8 cellular contexts compared by ENCODE assay signal in the genomic region with DNA sequence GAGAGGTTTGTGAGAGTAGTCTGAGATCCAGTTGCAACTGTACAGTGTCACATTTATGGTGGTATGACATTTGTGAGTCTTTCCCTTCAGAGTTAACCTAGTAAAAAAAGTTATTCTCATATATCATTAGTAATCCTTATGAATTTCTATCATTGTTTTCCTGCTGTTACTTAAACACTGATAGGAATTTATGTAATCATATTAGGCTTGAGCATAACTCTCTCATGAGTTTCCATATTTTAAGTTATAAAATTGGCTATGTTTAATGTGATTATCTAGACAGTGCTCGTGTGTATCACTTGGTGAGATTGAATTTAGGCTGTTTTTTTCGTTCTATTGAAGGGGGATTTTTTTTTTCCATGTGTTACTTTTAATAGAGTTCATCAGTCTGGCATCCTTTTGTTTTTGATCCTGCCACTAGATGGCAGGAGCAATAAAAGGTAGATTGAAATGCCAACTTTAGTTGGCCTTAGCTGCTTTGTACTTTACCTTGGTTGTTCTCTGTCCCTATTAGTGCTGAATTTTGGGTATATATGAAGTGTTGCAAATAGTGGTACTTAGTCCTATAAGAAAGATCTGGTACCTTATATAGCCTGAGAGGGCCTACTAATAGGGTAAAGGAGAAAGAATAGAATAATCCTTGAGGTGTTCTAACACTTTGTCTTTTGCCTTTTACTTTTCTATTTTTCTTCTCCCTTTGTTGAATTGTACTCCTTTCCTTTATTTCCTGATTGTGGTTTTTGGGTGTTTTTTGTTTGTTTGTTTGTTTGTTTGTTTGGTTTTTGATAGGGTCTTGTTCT. TPM values are rescaled to one million over a fixed set of nuclear protein-coding genes. Genes with fewer than 3 reads are reported as not detected.
A peak's percentile ranks its signal among the peaks of the same experiment; 100 is the strongest.
DNase-seq lines count a peak whose midpoint lies in the region; ATAC-seq, FAIRE-seq and TF ChIP-seq lines count a peak whose summit lies in the region.

No MANE protein-coding gene starts in this region.

- CTCF ChIA-PET in BJ (lab: Yijun Ruan, JAX) = interaction anchor here (0.5 to 1.6 kb wide), 7 partner anchors 11 to 234 kb away, joined by 3 to 5 read pairs (median 3); no protein-coding TSS in a partner anchor

- H3K4me3 ChIP-seq in BJ (ENCODE audit: low read depth, low read length) (no peak overlapping the region), RWPE2 (ENCODE audit: severe bottlenecking) (no peak overlapping the region), epithelial cell of proximal tubule (ENCODE audit: low read depth, low read length) (no peak overlapping the region), neural cell (ENCODE audit: low read length) (no peak overlapping the region)

- H3K9me3 ChIP-seq in RWPE2 (ENCODE audit: severe bottlenecking) (no peaks in the 10 kb centered on the region), neural cell (ENCODE audit: low read length) (no peaks in the 10 kb centered on the region)

- H3K9me2 ChIP-seq in neural cell (ENCODE audit: insufficient read depth, low read length) = no peaks in the 10 kb centered on the region

- peak; percentile 68 for TF ChIP-seq RAD21 in neural cell (conservative IDR thresholded peaks at IDR 0.05)

- no peaks in the 10 kb centered on the region for H3K27me3 ChIP-seq in BJ (ENCODE audit: control insufficient read depth, insufficient read depth, low read length)
- no peaks in the 10 kb centered on the region for H3K27me3 ChIP-seq in RWPE2 (ENCODE audit: insufficient read depth, poor library complexity, severe bottlenecking)
- H3K27me3 ChIP-seq in neural cell (ENCODE audit: insufficient read depth, low read depth, low read length) = no peaks in the 10 kb centered on the region

- H3K4me2 ChIP-seq in neural cell (ENCODE audit: low read length) = no peak overlapping the region

- no peak; the same call in 2 of the 3 replicates for ATAC-seq in RWPE2 (ENCODE audit: low read depth)

- peak; percentile 58 for FAIRE-seq in GM19239 (lab: Jason Lieb, UNC)

- POLR2A ChIA-PET in BJ (lab: Charles Lee) = no interaction called here

- no peak overlapping the region for H2AFZ ChIP-seq in neural cell (ENCODE audit: low read depth, low read length)

- TF ChIP-seq CTCF in BJ (IDR thresholded peaks at IDR 0.05; ENCODE audit: insufficient read depth, low read depth, low read length) (peak; percentile 73), RWPE2 (IDR thresholded peaks at IDR 0.05; ENCODE audit: poor library complexity, severe bottlenecking) (peak; percentile 90), epithelial cell of proximal tubule (conservative IDR thresholded peaks at IDR 0.05; ENCODE audit: low read depth, low read length) (peak; percentile 75), neural cell (IDR thresholded peaks at IDR 0.05; ENCODE audit: poor library complexity, severe bottlenecking) (peak; percentile 74)

- DNase-seq in BJ (ENCODE audit: low read depth) (no peak), GM19239 (ENCODE audit: insufficient read length, low spot score) (no peak), RWPE2 (ENCODE audit: low spot score) (no peak), epithelial cell of proximal tubule (ENCODE audit: low read depth) (no peak), hepatic stellate cell (ENCODE audit: low spot score) (no peak), NCI-H345 (lab: John Stamatoyannopoulos, UW) (no peak)
- no peak for DNase-seq in stimulated activated CD4-positive, alpha-beta T cell treated with anti-CD3 and anti-CD28 coated beads, Interleukin-1b, Interleukin-23, amount 100 ng/mL, for 48 hours

- no peaks in the 10 kb centered on the region for H3K36me3 ChIP-seq in BJ (ENCODE audit: control insufficient read depth, insufficient read depth, low read length)
- H3K36me3 ChIP-seq in RWPE2 (ENCODE audit: low read depth) = no peaks in the 10 kb centered on the region
- H3K36me3 ChIP-seq in neural cell (ENCODE audit: insufficient read depth, low read length) = no peaks in the 10 kb centered on the region

- H3K27ac ChIP-seq in RWPE2 (ENCODE audit: poor library complexity, severe bottlenecking) (no peak overlapping the region), neural cell (ENCODE audit: low read length) (no peak overlapping the region)

- H3K9ac ChIP-seq in neural cell (ENCODE audit: low read length) = no peak overlapping the region

- H3K4me1 ChIP-seq in RWPE2 (ENCODE audit: insufficient read depth, poor library complexity, severe bottlenecking) = peaks cover 17% of the 10 kb centered on the region

- H3K79me2 ChIP-seq in neural cell (replicated peaks; ENCODE audit: insufficient read depth, low read length) = peaks cover 92% of the 10 kb centered on the region

- H3F3A ChIP-seq in neural cell (ENCODE audit: insufficient read depth, low read length, poor library complexity, severe bottlenecking) = no peaks in the 10 kb centered on the region

- no peak for TF ChIP-seq EP300 in neural cell (conservative IDR thresholded peaks at IDR 0.05; ENCODE audit: poor library complexity, severe bottlenecking)

- H4K20me1 ChIP-seq in neural cell (ENCODE audit: insufficient read depth) = no peaks in the 10 kb centered on the region

TF ChIP-seq in neural cell, 6 proteins besides CTCF, POLR2A, EP300 and RAD21:
- TF ChIP-seq SMC3 (conservative IDR thresholded peaks at IDR 0.05; ENCODE audit: poor library complexity) (peak; percentile 72), TAF1 (IDR thresholded peaks at IDR 0.05; ENCODE audit: low read depth) (no peak)

RNA-seq across cellular contexts. Expression of a gene that starts 17.9 kb away (rescaled TPM):
- 39.7 and 86.5 TPM in 2 replicates for polyA plus RNA-seq in BJ (2011; rRNA removed)
- 48.2 and 53.2 TPM in 2 replicates for polyA minus RNA-seq in BJ (2011; rRNA and poly(A)+ RNA removed)
- 92.8 and 105 TPM in 2 replicates for total RNA-seq in epithelial cell of proximal tubule
- 84.0 and 100 TPM in 2 replicates for polyA plus RNA-seq in neural cell
- polyA minus RNA-seq in neural cell = 156 and 170 TPM in 2 replicates
